12 cellular contexts compared by ENCODE assay signal in the genomic region with DNA sequence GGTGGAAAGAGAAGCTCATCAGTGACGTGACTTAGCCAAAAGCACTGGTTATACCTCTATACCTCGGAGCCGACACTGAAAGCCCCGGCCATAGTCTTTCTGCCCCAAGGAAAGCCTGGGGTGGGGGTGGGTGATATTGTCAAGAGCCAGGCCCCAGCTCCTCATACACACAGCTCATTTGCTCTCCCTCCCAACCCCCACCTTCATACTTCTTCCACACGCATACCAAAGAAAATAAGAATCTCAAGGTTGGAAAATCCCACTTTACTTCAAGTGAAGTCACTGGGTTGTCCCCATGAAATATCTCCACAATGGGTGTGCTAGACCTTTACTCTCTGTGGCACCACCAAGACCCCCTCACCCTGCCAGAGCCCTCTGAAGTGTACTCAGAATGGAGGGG. TPM values are rescaled to one million over a fixed set of nuclear protein-coding genes. Genes with fewer than 3 reads are reported as not detected.
DNase-seq lines count a peak whose midpoint lies in the region; ATAC-seq and TF ChIP-seq lines count a peak whose summit lies in the region.
"Had no signal": no experiment of that assay in that cellular context is flagged by ENCODE, and none has a peak within 500 bp of the region (broad histone marks: within the 10 kb centered on the region; RNA-seq: fewer than 3 reads in every experiment).

No MANE protein-coding gene starts in this region.

- peaks cover 16% of the 10 kb centered on the region for H3F3A ChIP-seq in MM.1S (ENCODE audit: insufficient read depth, low read length)

- H3K4me3 ChIP-seq in MM.1S (ENCODE audit: low read length) (peak overlapping the region; percentile 84), psoas muscle (peak overlapping the region; percentile 81)
- H3K4me3 ChIP-seq in effector memory CD4-positive, alpha-beta T cell (ENCODE audit: insufficient read depth, low read depth, low read length, poor library complexity, severe bottlenecking), result peak overlapping the region; percentile 90

- no peak overlapping the region for H2AFZ ChIP-seq in MM.1S (ENCODE audit: low read length)

- peak overlapping the region; percentile 98 for H3K9ac ChIP-seq in MM.1S (ENCODE audit: low read length)

- H3K4me1 ChIP-seq in MM.1S (ENCODE audit: low read length) (peaks cover 17% of the 10 kb centered on the region), psoas muscle (peaks cover 26% of the 10 kb centered on the region)
- peaks cover 21% of the 10 kb centered on the region for H3K4me1 ChIP-seq in effector memory CD4-positive, alpha-beta T cell (ENCODE audit: control insufficient read depth, insufficient read depth, low read length, poor library complexity, severe bottlenecking)

- peak; percentile 51 for DNase-seq in CD1c-positive myeloid dendritic cell (ENCODE audit: extremely low spot score)
- no peak for DNase-seq in MM.1S
- DNase-seq in effector memory CD4-positive, alpha-beta T cell, result no peak
- DNase-seq in psoas muscle, result no peak
- DNase-seq in NCI-H2107 (lab: John Stamatoyannopoulos, UW), result no peak
- DNase-seq: dermis blood vessel endothelial cell, left colon, NCI-H446 had no signal

- peaks cover 40% of the 10 kb centered on the region for H3K79me2 ChIP-seq in MM.1S (ENCODE audit: low read length)

- no peaks in the 10 kb centered on the region for H3K27me3 ChIP-seq in MM.1S (replicated peaks; ENCODE audit: insufficient read depth, low read length)
- H3K27me3 ChIP-seq in effector memory CD4-positive, alpha-beta T cell (replicated peaks; ENCODE audit: control insufficient read depth, insufficient read depth, low read length, poor library complexity, severe bottlenecking), result no peaks in the 10 kb centered on the region
- no peaks in the 10 kb centered on the region for H3K27me3 ChIP-seq in psoas muscle (ENCODE audit: insufficient read depth in 3 of 3, low read length in 2 of 3)

- ATAC-seq in psoas muscle (no peak), GM21528 (IDR thresholded peaks at IDR 0.05; ENCODE audit: low FRiP score, unreplicated experiment) (no peak), GM19023 (IDR thresholded peaks at IDR 0.05; ENCODE audit: unreplicated experiment) (no peak), GM18870 (IDR thresholded peaks at IDR 0.05; ENCODE audit: unreplicated experiment) (no peak)
- ATAC-seq: left colon had no signal

- intact Hi-C loops in psoas muscle (cut with DNase I), result loop anchor here in 1 of 2 donors (2.0 to 10.0 kb wide), 3 partner anchors 19 to 45 kb away; no protein-coding TSS in a partner anchor

- H3K36me3 ChIP-seq in MM.1S (replicated peaks; ENCODE audit: insufficient read depth, low read length) (no peaks in the 10 kb centered on the region; the same call in 1 of the 2 replicates), psoas muscle (ENCODE audit: insufficient read depth in 1 of 2, low read depth in 1 of 2) (peaks cover 0 to 11% of the 10 kb centered on the region in 2 donors)
- peaks cover 3% of the 10 kb centered on the region for H3K36me3 ChIP-seq in effector memory CD4-positive, alpha-beta T cell (ENCODE audit: control insufficient read depth, insufficient read depth, low read length)

- H4K20me1 ChIP-seq in MM.1S (ENCODE audit: insufficient read depth, low read length), result no peaks in the 10 kb centered on the region

- WGBS in psoas muscle, 3 donors, result 96 to 98% (median 97%) methylated on average over 5 of the region's 5 CpGs

- no peaks in the 10 kb centered on the region for H3K9me2 ChIP-seq in MM.1S (replicated peaks; ENCODE audit: insufficient read depth, low read length)

- TF ChIP-seq CTCF in MM.1S (IDR thresholded peaks at IDR 0.05; ENCODE audit: low read length) (no peak), psoas muscle (IDR thresholded peaks at IDR 0.05) (no peak)

- H3K9me3 ChIP-seq in MM.1S (replicated peaks; ENCODE audit: insufficient read depth, low read length) (no peaks in the 10 kb centered on the region), psoas muscle (no peaks in the 10 kb centered on the region)
- H3K9me3 ChIP-seq in effector memory CD4-positive, alpha-beta T cell (ENCODE audit: control insufficient read depth, low read length), result no peaks in the 10 kb centered on the region

- H3K27ac ChIP-seq in MM.1S (ENCODE audit: low read length) (peak overlapping the region; percentile 96; the same call in 1 of the 2 replicates), psoas muscle (peak overlapping the region; percentile 95)
- peak overlapping the region; percentile 96 for H3K27ac ChIP-seq in effector memory CD4-positive, alpha-beta T cell (ENCODE audit: insufficient read depth, low read length, poor library complexity, severe bottlenecking)
- H3K27ac ChIP-seq: VCaP had no signal

- H3K4me2 ChIP-seq in MM.1S (ENCODE audit: low read depth, low read length), result peak overlapping the region; percentile 95

RNA-seq across cellular contexts. Expression of gene MGAT1, which starts 27.1 kb away (rescaled TPM):
- total RNA-seq in psoas muscle, result 10 to 100 TPM; 53.6 to 92.3 (median 70.0) TPM
- 100 to 1,000 TPM in 1 of 3 donors, 10 to 100 TPM in 2; 68.1 to 134 (median 77.8) TPM for polyA plus RNA-seq in psoas muscle

RNA-seq across cellular contexts. Expression of gene ZFP62, which starts 31.4 kb away (rescaled TPM):
- total RNA-seq in psoas muscle, result 10 to 100 TPM; 11.0 to 14.6 (median 12.8) TPM
- 10 to 100 TPM in 1 of 3 donors, 1 to 10 TPM in 2; 6.0 to 25.6 (median 8.6) TPM for polyA plus RNA-seq in psoas muscle
